In the genomic region with DNA sequence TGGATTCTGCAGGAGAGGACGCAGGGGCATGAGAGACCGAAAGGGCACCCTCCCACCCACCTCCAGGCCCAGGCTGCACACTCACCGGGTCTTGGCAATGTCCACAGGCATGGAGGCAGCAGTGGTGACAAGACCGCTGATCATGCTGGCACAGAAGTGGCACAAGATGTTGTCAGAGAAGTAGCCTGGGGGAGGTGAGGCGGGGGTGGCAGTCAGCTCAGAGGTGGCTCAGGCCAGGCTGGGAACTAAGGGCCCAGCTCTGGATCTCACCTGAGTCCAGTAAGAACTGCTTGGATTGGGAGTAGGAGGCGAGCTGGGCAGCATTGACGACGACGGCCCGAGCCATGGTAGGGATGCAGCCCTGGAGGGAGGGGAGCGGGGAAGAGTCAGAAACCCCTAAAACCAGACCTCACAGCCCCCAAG, we compare ENCODE assay signal across 12 cellular contexts. TPM values are rescaled to one million over a fixed set of nuclear protein-coding genes. Genes with fewer than 3 reads are reported as not detected.
DNase-seq lines count a peak whose midpoint lies in the region; ATAC-seq and TF ChIP-seq lines count a peak whose summit lies in the region.
"Had no signal": no experiment of that assay in that cellular context is flagged by ENCODE, and none has a peak within 500 bp of the region (broad histone marks: within the 10 kb centered on the region; RNA-seq: fewer than 3 reads in every experiment).

No MANE protein-coding gene starts in this region.

- peaks cover 35% of the 10 kb centered on the region for H4K20me1 ChIP-seq in BLaER1

- H3K36me3 ChIP-seq in BLaER1 (peaks cover 50% of the 10 kb centered on the region), H7 (replicated peaks; ENCODE audit: control insufficient read depth, insufficient read depth, low read length) (peaks cover 21% of the 10 kb centered on the region), mucosa of stomach (ENCODE audit: control insufficient read depth, insufficient read depth, low read length) (peaks cover 5% of the 10 kb centered on the region)

- no peak for TF ChIP-seq POLR2A in lower leg skin (IDR thresholded peaks at IDR 0.05)

- no peaks in the 10 kb centered on the region for H3K27me3 ChIP-seq in BLaER1
- H3K27me3 ChIP-seq in H7 (ENCODE audit: control insufficient read depth, insufficient read depth, low read length) = no peaks in the 10 kb centered on the region
- no peaks in the 10 kb centered on the region for H3K27me3 ChIP-seq in mucosa of stomach (ENCODE audit: control insufficient read depth, insufficient read depth, low read length)

- H3K27ac Mint-ChIP-seq in activated naive CD8-positive, alpha-beta T cell treated with anti-CD3 and anti-CD28 coated beads for 36 hours = peak overlapping the region; percentile 66

- ATAC-seq in GM21360 (IDR thresholded peaks at IDR 0.05; ENCODE audit: unreplicated experiment) (no peak), GM21576 (IDR thresholded peaks at IDR 0.05; ENCODE audit: unreplicated experiment) (no peak)

- DNase-seq in H7 (peak; percentile 36), lower leg skin (ENCODE audit: low spot score in 2 of 2) (no peak), GM10266 (ENCODE audit: extremely low spot score) (no peak)
- no peak for DNase-seq in activated naive CD8-positive, alpha-beta T cell treated with anti-CD3 and anti-CD28 coated beads for 36 hours
- DNase-seq: activated CD4-positive, alpha-beta T cell treated with anti-CD3 and anti-CD28 coated beads for 4 hours; DMS53; head of caudate nucleus; NCI-H146 had no signal

- H3K9me3 ChIP-seq in BLaER1 (no peaks in the 10 kb centered on the region), mucosa of stomach (ENCODE audit: control insufficient read depth, low read length) (no peaks in the 10 kb centered on the region)

- 83 to 88% methylated on average over 11 of the region's 11 CpGs for WGBS in lower leg skin, 2 donors

- peaks cover 43% of the 10 kb centered on the region for H3K4me1 Mint-ChIP-seq in activated naive CD8-positive, alpha-beta T cell treated with anti-CD3 and anti-CD28 coated beads for 36 hours

- peak overlapping the region; percentile 98 for H3K9ac ChIP-seq in BLaER1
- H3K9ac ChIP-seq in mucosa of stomach (ENCODE audit: low read length) = peak overlapping the region; percentile 93

- H3K4me3 Mint-ChIP-seq in activated naive CD8-positive, alpha-beta T cell treated with anti-CD3 and anti-CD28 coated beads for 36 hours = peak overlapping the region; percentile 97

- no peak overlapping the region for H3K27ac ChIP-seq in BLaER1

- peaks cover 6% of the 10 kb centered on the region for H3K27me3 Mint-ChIP-seq in activated naive CD8-positive, alpha-beta T cell treated with anti-CD3 and anti-CD28 coated beads for 36 hours

- peaks cover 48% of the 10 kb centered on the region for H3K36me3 Mint-ChIP-seq in activated naive CD8-positive, alpha-beta T cell treated with anti-CD3 and anti-CD28 coated beads for 36 hours

- intact Hi-C loops in lower leg skin (cut with DNase I; ENCODE audit: low total_unique reads) = no loop called here

- no peaks in the 10 kb centered on the region for H3K9me3 Mint-ChIP-seq in activated naive CD8-positive, alpha-beta T cell treated with anti-CD3 and anti-CD28 coated beads for 36 hours

- TF ChIP-seq CTCF in lower leg skin (IDR thresholded peaks at IDR 0.05) (no peak), GM10266 (IDR thresholded peaks at IDR 0.05; ENCODE audit: control insufficient read depth, insufficient read depth, low read depth, missing control alignments) (no peak)

- H3K4me1 ChIP-seq in BLaER1 (peaks cover 65% of the 10 kb centered on the region), mucosa of stomach (ENCODE audit: control insufficient read depth, insufficient read depth, low read length) (peaks cover 34% of the 10 kb centered on the region)

- H3K4me3 ChIP-seq in BLaER1 = peak overlapping the region; percentile 89; the same call in 1 of the 2 replicates
- no peak overlapping the region for H3K4me3 ChIP-seq in H7 (ENCODE audit: insufficient read depth, low read depth, low read length)
- no peak overlapping the region for H3K4me3 ChIP-seq in mucosa of stomach (ENCODE audit: low read length)
- H3K4me3 ChIP-seq in lower leg skin (ENCODE audit: low read depth, poor library complexity, severe bottlenecking) = no peak overlapping the region

- H3K4me2 ChIP-seq in BLaER1 = peak overlapping the region; percentile 99

RNA-seq across cellular contexts. Expression of gene SLC25A11, which starts 1.8 kb away (rescaled TPM):
- 143 and 169 TPM in 2 replicates for total RNA-seq in H7 (2014; rRNA removed; shearing (Covaris generic))
- total RNA-seq in activated naive CD8-positive, alpha-beta T cell treated with anti-CD3 and anti-CD28 coated beads for 36 hours = 10 to 100 TPM; 80.9 to 89.3 TPM
- 10 to 100 TPM; 35.5 to 87.7 (median 59.2) TPM for total RNA-seq in lower leg skin

RNA-seq across cellular contexts. Expression of gene RNF167, which starts 2.0 kb away (rescaled TPM):
- total RNA-seq in H7 (2014; rRNA removed; shearing (Covaris generic)) = 67.0 and 87.6 TPM in 2 replicates
- total RNA-seq in activated naive CD8-positive, alpha-beta T cell treated with anti-CD3 and anti-CD28 coated beads for 36 hours = 100 to 1,000 TPM; 165 to 166 TPM
- total RNA-seq in lower leg skin = 10 to 100 TPM; 66.3 to 95.4 (median 80.2) TPM

RNA-seq across cellular contexts. Expression of gene GP1BA, which starts 6.0 kb away (rescaled TPM):
- total RNA-seq in H7 (2014; rRNA removed; shearing (Covaris generic)) = not detected in 2 replicates
- not detected for total RNA-seq in activated naive CD8-positive, alpha-beta T cell treated with anti-CD3 and anti-CD28 coated beads for 36 hours
- total RNA-seq in lower leg skin = not detected

RNA-seq across cellular contexts. Expression of gene PFN1, which starts 10.2 kb away (rescaled TPM):
- total RNA-seq in H7 (2014; rRNA removed; shearing (Covaris generic)) = 1,296 and 1,480 TPM in 2 replicates
- 1,000 to 10,000 TPM; 1,791 to 1,802 TPM for total RNA-seq in activated naive CD8-positive, alpha-beta T cell treated with anti-CD3 and anti-CD28 coated beads for 36 hours
- total RNA-seq in lower leg skin = 100 to 1,000 TPM; 479 to 709 (median 540) TPM

RNA-seq across cellular contexts. Expression of gene ENO3, which starts 12.8 kb away (rescaled TPM):
- total RNA-seq in H7 (2014; rRNA removed; shearing (Covaris generic)) = 24.2 and 25.7 TPM in 2 replicates
- 10 to 100 TPM; 27.8 to 30.7 TPM for total RNA-seq in activated naive CD8-positive, alpha-beta T cell treated with anti-CD3 and anti-CD28 coated beads for 36 hours
- 1 to 10 TPM; 1.0 to 7.9 (median 4.9) TPM for total RNA-seq in lower leg skin
